Comparison of ENCODE assay signal across 9 cellular contexts in genomic region chr18:63099848-63100625, GRCh38.
DNase-seq lines count a peak whose midpoint lies in the region; ATAC-seq and TF ChIP-seq lines count a peak whose summit lies in the region.
"Had no signal": no experiment of that assay in that cellular context is flagged by ENCODE, and none has a peak within 500 bp of the region (broad histone marks: within the 10 kb centered on the region; RNA-seq: fewer than 3 reads in every experiment).

No MANE protein-coding gene starts in this region.

- ATAC-seq in GM19324 (IDR thresholded peaks at IDR 0.05; ENCODE audit: low FRiP score, unreplicated experiment) (peak; percentile 76), HG03139 (IDR thresholded peaks at IDR 0.05; ENCODE audit: unreplicated experiment) (peak; percentile 72), psoas muscle (peak; percentile 78 to 98 (median 97))

- TF ChIP-seq CTCF in psoas muscle (IDR thresholded peaks at IDR 0.05) (no peak), ovary (IDR thresholded peaks at IDR 0.05) (no peak)

- no peaks in the 10 kb centered on the region for H3K27me3 ChIP-seq in psoas muscle (ENCODE audit: insufficient read depth in 3 of 3, low read length in 2 of 3)
- H3K27me3 ChIP-seq in ovary, result no peaks in the 10 kb centered on the region

- DNase-seq in UCSD-AML1 (lab: John Stamatoyannopoulos, UW; ENCODE audit: unreplicated experiment) (peak; percentile 74), psoas muscle (peak in 1 of 2 donors; percentile 71), putamen (ENCODE audit: low spot score) (no peak), HuH-7 (ENCODE audit: low spot score) (no peak), ovary (no peak), T-helper 9 cell (no peak)
- DNase-seq: activated CD4-positive, CD25-positive, alpha-beta regulatory T cell had no signal

- H3K36me3 ChIP-seq in psoas muscle (ENCODE audit: insufficient read depth in 1 of 2, low read depth in 1 of 2) (no peaks in the 10 kb centered on the region), ovary (no peaks in the 10 kb centered on the region)

- TF ChIP-seq POLR2A in ovary (IDR thresholded peaks at IDR 0.05), result no peak

- H3K9me3 ChIP-seq in psoas muscle (no peaks in the 10 kb centered on the region), ovary (no peaks in the 10 kb centered on the region)

- H3K4me3 ChIP-seq in psoas muscle, result no peak overlapping the region
- H3K4me3 ChIP-seq in ovary, result no peak overlapping the region

- intact Hi-C loops in psoas muscle (cut with DNase I) (loop anchor here in 1 of 2 donors (5.0 kb wide), 1 partner anchor 453 kb away; no protein-coding TSS in a partner anchor), ovary (cut with DNase I) (loop anchor here in 1 of 4 donors (10.0 kb wide), 1 partner anchor 1315 kb away; no protein-coding TSS in a partner anchor)

- peak overlapping the region; percentile 58 for H3K27ac ChIP-seq in psoas muscle
- H3K27ac ChIP-seq in ovary, result no peak overlapping the region

- H3K4me1 ChIP-seq in psoas muscle (peaks cover 12% of the 10 kb centered on the region), ovary (ENCODE audit: insufficient read depth) (no peaks in the 10 kb centered on the region)

- no peak for TF ChIP-seq EP300 in ovary (IDR thresholded peaks at IDR 0.05)

- WGBS in psoas muscle, 3 donors, result 45 to 60% (median 56%) methylated on average over 10 of the region's 10 CpGs
- 73 to 82% (median 81%) methylated on average over 10 of the region's 10 CpGs for WGBS in ovary, 3 donors
